1 cellular context compared by ENCODE assay signal in the genomic region with DNA sequence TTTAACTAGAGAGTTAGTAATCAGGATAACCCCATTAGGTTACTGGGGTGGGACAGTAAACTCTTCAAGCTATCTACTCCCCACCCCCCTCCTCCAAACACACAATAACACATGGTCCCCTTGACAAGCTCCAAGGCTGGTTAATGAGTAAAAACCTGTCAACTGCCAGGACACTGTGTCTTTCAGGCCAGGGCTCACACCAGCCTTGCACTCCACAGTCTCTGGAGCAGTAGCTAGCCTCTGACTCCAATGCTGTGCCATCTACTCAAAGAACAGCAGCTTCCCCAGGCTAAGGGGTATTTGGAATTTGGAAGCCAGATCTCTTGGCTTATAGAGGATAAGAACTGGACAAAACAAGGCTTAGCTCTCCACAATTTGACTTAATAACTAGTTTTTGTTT.
TF ChIP-seq lines count a peak whose summit lies in the region.

No MANE protein-coding gene starts in this region.

TF ChIP-seq in SK-N-SH treated with all-trans-retinoic acid at 6 μM for 48 hours, 23 proteins besides CTCF, POLR2A, EP300 and RAD21 (continued from another document):
- TF ChIP-seq, protein P1, sequence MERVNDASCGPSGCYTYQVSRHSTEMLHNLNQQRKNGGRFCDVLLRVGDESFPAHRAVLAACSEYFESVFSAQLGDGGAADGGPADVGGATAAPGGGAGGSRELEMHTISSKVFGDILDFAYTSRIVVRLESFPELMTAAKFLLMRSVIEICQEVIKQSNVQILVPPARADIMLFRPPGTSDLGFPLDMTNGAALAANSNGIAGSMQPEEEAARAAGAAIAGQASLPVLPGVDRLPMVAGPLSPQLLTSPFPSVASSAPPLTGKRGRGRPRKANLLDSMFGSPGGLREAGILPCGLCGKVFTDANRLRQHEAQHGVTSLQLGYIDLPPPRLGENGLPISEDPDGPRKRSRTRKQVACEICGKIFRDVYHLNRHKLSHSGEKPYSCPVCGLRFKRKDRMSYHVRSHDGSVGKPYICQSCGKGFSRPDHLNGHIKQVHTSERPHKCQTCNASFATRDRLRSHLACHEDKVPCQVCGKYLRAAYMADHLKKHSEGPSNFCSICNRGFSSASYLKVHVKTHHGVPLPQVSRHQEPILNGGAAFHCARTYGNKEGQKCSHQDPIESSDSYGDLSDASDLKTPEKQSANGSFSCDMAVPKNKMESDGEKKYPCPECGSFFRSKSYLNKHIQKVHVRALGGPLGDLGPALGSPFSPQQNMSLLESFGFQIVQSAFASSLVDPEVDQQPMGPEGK (CRISPR knock-in tag; IDR thresholded peaks at IDR 0.05; ENCODE audit: borderline replicate concordance) = no peak
- no peak for TF ChIP-seq BACH2 (CRISPR knock-in tag; IDR thresholded peaks at IDR 0.05; ENCODE audit: borderline replicate concordance)
- no peak for TF ChIP-seq ZNF8 (CRISPR knock-in tag; IDR thresholded peaks at IDR 0.05)
- no peak for TF ChIP-seq ISL1 (CRISPR knock-in tag; IDR thresholded peaks at IDR 0.05)
- TF ChIP-seq, protein P2, sequence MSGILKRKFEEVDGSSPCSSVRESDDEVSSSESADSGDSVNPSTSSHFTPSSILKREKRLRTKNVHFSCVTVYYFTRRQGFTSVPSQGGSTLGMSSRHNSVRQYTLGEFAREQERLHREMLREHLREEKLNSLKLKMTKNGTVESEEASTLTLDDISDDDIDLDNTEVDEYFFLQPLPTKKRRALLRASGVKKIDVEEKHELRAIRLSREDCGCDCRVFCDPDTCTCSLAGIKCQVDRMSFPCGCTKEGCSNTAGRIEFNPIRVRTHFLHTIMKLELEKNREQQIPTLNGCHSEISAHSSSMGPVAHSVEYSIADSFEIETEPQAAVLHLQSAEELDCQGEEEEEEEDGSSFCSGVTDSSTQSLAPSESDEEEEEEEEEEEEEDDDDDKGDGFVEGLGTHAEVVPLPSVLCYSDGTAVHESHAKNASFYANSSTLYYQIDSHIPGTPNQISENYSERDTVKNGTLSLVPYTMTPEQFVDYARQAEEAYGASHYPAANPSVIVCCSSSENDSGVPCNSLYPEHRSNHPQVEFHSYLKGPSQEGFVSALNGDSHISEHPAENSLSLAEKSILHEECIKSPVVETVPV (CRISPR knock-in tag; IDR thresholded peaks at IDR 0.05) = no peak
- no peak for TF ChIP-seq TOX (CRISPR knock-in tag; IDR thresholded peaks at IDR 0.05; ENCODE audit: borderline replicate concordance)
- TF ChIP-seq, protein P3, sequence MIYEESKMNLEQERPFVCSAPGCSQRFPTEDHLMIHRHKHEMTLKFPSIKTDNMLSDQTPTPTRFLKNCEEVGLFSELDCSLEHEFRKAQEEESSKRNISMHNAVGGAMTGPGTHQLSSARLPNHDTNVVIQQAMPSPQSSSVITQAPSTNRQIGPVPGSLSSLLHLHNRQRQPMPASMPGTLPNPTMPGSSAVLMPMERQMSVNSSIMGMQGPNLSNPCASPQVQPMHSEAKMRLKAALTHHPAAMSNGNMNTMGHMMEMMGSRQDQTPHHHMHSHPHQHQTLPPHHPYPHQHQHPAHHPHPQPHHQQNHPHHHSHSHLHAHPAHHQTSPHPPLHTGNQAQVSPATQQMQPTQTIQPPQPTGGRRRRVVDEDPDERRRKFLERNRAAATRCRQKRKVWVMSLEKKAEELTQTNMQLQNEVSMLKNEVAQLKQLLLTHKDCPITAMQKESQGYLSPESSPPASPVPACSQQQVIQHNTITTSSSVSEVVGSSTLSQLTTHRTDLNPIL (CRISPR knock-in tag; IDR thresholded peaks at IDR 0.05; ENCODE audit: low read depth) = no peak
- no peak for TF ChIP-seq ZFP30 (CRISPR knock-in tag; IDR thresholded peaks at IDR 0.05)
- TF ChIP-seq ARNTL (CRISPR knock-in tag; IDR thresholded peaks at IDR 0.05; ENCODE audit: borderline replicate concordance, low read depth) = no peak
- no peak for TF ChIP-seq TCF4 (CRISPR knock-in tag; IDR thresholded peaks at IDR 0.05; ENCODE audit: borderline replicate concordance)
